ENCODE assay signal across 1 cellular context in the genomic region with DNA sequence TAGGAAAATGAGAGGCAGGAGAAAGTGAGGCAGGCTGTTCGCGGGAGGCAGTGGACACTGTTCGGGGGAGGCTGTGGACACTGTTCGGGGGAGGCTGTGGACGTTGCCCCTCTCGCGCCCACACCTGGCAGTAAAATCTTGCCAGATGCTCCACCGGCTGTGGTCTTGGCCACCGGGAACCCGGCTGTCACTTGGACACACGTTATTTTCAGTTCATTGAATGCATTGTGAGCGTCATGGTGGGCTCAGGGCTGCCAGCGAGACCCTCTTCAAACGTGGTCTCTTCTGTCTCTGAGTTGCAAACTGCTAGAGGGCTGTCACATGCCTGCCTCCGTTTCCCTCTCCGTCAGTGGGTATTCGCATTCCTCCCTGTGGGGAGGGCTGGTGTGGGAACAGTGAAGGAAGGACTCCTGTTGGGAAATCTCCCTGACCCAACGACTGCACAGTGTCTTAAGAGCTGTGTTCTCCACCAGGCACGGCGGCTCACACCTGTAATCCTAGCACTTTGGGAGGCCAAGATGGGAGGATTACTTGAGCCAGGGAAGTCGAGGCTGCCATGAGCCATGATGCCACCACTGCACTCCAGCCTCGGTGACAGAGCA.
TF ChIP-seq lines count a peak whose summit lies in the region.

No MANE protein-coding gene starts in this region.

TF ChIP-seq in liver, 16 proteins besides CTCF, POLR2A, EP300 and RAD21 (continued from another document):
- TF ChIP-seq, protein P1, sequence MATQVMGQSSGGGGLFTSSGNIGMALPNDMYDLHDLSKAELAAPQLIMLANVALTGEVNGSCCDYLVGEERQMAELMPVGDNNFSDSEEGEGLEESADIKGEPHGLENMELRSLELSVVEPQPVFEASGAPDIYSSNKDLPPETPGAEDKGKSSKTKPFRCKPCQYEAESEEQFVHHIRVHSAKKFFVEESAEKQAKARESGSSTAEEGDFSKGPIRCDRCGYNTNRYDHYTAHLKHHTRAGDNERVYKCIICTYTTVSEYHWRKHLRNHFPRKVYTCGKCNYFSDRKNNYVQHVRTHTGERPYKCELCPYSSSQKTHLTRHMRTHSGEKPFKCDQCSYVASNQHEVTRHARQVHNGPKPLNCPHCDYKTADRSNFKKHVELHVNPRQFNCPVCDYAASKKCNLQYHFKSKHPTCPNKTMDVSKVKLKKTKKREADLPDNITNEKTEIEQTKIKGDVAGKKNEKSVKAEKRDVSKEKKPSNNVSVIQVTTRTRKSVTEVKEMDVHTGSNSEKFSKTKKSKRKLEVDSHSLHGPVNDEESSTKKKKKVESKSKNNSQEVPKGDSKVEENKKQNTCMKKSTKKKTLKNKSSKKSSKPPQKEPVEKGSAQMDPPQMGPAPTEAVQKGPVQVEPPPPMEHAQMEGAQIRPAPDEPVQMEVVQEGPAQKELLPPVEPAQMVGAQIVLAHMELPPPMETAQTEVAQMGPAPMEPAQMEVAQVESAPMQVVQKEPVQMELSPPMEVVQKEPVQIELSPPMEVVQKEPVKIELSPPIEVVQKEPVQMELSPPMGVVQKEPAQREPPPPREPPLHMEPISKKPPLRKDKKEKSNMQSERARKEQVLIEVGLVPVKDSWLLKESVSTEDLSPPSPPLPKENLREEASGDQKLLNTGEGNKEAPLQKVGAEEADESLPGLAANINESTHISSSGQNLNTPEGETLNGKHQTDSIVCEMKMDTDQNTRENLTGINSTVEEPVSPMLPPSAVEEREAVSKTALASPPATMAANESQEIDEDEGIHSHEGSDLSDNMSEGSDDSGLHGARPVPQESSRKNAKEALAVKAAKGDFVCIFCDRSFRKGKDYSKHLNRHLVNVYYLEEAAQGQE (IDR thresholded peaks at IDR 0.05) = no peak
- TF ChIP-seq RXRA (IDR thresholded peaks at IDR 0.05) (no peak), YY1 (IDR thresholded peaks at IDR 0.05) (no peak), HNF4G (IDR thresholded peaks at IDR 0.05) (no peak), TAF1 (conservative IDR thresholded peaks at IDR 0.05) (no peak), JUND (IDR thresholded peaks at IDR 0.05) (no peak), FOXA2 (IDR thresholded peaks at IDR 0.05) (no peak), EGR1 (IDR thresholded peaks at IDR 0.05; ENCODE audit: low read depth in 2 of 2) (no peak), FOXA1 (IDR thresholded peaks at IDR 0.05) (no peak)
- TF ChIP-seq, protein P2, sequence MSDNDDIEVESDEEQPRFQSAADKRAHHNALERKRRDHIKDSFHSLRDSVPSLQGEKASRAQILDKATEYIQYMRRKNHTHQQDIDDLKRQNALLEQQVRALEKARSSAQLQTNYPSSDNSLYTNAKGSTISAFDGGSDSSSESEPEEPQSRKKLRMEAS (IDR thresholded peaks at IDR 0.05) = no peak
